ENCODE assay signal across 31 cellular contexts in the genomic region with DNA sequence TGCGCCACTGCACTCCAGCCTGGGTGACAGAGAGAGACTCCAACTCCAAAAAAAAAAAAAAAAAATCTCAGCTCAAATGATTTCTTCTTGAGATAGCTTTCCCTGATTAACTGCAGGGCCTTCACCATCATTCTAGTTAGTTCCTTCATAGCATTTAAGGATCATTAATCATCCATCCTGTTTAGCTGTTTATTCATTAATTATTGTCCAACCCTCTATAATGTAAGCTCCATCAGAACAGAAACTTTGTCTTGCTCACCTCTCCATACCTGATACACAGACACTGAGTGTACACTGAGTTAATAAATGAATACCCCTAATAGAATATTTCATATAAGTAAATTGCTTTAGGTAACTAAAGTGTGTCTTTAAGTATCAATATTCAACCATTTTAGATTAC.
"Had no signal": no experiment of that assay in that cellular context is flagged by ENCODE, and none has a peak within 500 bp of the region (broad histone marks: within the 10 kb centered on the region; RNA-seq: fewer than 3 reads in every experiment).

No MANE protein-coding gene starts in this region.

- H3K9me3 ChIP-seq: adrenal gland, body of pancreas, colonic mucosa had no signal

- H3K4me3 ChIP-seq: adrenal gland, body of pancreas, colonic mucosa had no signal

- ATAC-seq: activated CD4-positive, CD25-positive, alpha-beta regulatory T cell treated with anti-CD3 and anti-CD28 coated beads, Interleukin-2, amount 50 U/mL, for 24 hours; activated CD8-positive, alpha-beta T cell treated with anti-CD3 and anti-CD28 coated beads for 36 hours; activated naive CD8-positive, alpha-beta T cell treated with anti-CD3 and anti-CD28 coated beads, Interleukin-2, amount 50 U/mL, for 24 hours; body of pancreas; esophagus mucosa; T-helper 17 cell had no signal

- H3K4me1 ChIP-seq: adrenal gland, body of pancreas, colonic mucosa had no signal

- DNase-seq: activated B cell treated with CpG ODN at 0.5 μM for 24 hours; activated CD4-positive, alpha-beta T cell treated with anti-CD3 and anti-CD28 coated beads for 48 hours; activated CD4-positive, alpha-beta T cell treated with anti-CD3 and anti-CD28 coated beads, Interleukin-2, amount 50 U/mL, for 1 hour; activated CD4-positive, alpha-beta T cell treated with anti-CD3 and anti-CD28 coated beads, Interleukin-2, amount 50 U/mL, for 48 hours; activated CD8-positive, alpha-beta memory T cell treated with anti-CD3 and anti-CD28 coated beads for 24 hours; activated CD8-positive, alpha-beta T cell treated with anti-CD3 and anti-CD28 coated beads for 36 hours; activated effector memory CD4-positive, alpha-beta T cell treated with Interleukin-2 at 50 U/mL for 16 hours; activated gamma-delta T cell treated with Interleukin-2 at 50 U/mL for 16 hours; activated naive CD4-positive, alpha-beta T cell treated with anti-CD3 and anti-CD28 coated beads for 36 hours; activated naive CD8-positive, alpha-beta T cell treated with anti-CD3 and anti-CD28 coated beads for 36 hours; activated naive CD8-positive, alpha-beta T cell treated with anti-CD3 and anti-CD28 coated beads, Interleukin-2, amount 50 U/mL, for 24 hours; activated T-cell treated with anti-CD3 and anti-CD28 coated beads, Interleukin-2, amount 50 U/mL, for 48 hours; adrenal gland; amygdala; aorta; body of pancreas; caudate nucleus; cerebellar nuclear complex; colonic mucosa; effector CD8-positive, alpha-beta T cell; foreskin fibroblast; head of caudate nucleus; T-helper 1 cell; T-helper 17 cell; T1000; WERI-Rb-1 had no signal

- H3K4me1 Mint-ChIP-seq: activated B cell treated with CpG ODN at 0.5 μM for 24 hours; activated naive CD8-positive, alpha-beta T cell treated with anti-CD3 and anti-CD28 coated beads, Interleukin-2, amount 50 U/mL, for 24 hours had no signal

- H3K4me3 Mint-ChIP-seq: activated B cell treated with CpG ODN at 0.5 μM for 24 hours; activated CD8-positive, alpha-beta T cell treated with anti-CD3 and anti-CD28 coated beads for 36 hours; activated naive CD4-positive, alpha-beta T cell treated with anti-CD3 and anti-CD28 coated beads for 36 hours; activated naive CD4-positive, alpha-beta T cell treated with anti-CD3 and anti-CD28 coated beads, Interleukin-2, amount 50 U/mL, for 24 hours; activated naive CD8-positive, alpha-beta T cell treated with anti-CD3 and anti-CD28 coated beads for 36 hours; activated naive CD8-positive, alpha-beta T cell treated with anti-CD3 and anti-CD28 coated beads, Interleukin-2, amount 50 U/mL, for 24 hours; T-helper 17 cell; T-helper 2 cell treated with Interferon-gamma antibody and Interleukin-4, amounts not matched to agents 5 μg/mL and 100 μg/mL, for 36 hours had no signal

- H3K27me3 Mint-ChIP-seq: activated CD8-positive, alpha-beta T cell treated with anti-CD3 and anti-CD28 coated beads for 36 hours; activated naive CD4-positive, alpha-beta T cell treated with anti-CD3 and anti-CD28 coated beads, Interleukin-2, amount 50 U/mL, for 24 hours; activated naive CD8-positive, alpha-beta T cell treated with anti-CD3 and anti-CD28 coated beads for 36 hours; activated naive CD8-positive, alpha-beta T cell treated with anti-CD3 and anti-CD28 coated beads, Interleukin-2, amount 50 U/mL, for 24 hours; T-helper 17 cell had no signal

- H3K9me3 Mint-ChIP-seq: activated B cell treated with CpG ODN at 0.5 μM for 24 hours; activated CD8-positive, alpha-beta T cell treated with anti-CD3 and anti-CD28 coated beads for 36 hours; activated naive CD4-positive, alpha-beta T cell treated with anti-CD3 and anti-CD28 coated beads for 36 hours; activated naive CD4-positive, alpha-beta T cell treated with anti-CD3 and anti-CD28 coated beads, Interleukin-2, amount 50 U/mL, for 24 hours; activated naive CD8-positive, alpha-beta T cell treated with anti-CD3 and anti-CD28 coated beads for 36 hours; activated naive CD8-positive, alpha-beta T cell treated with anti-CD3 and anti-CD28 coated beads, Interleukin-2, amount 50 U/mL, for 24 hours; T-helper 2 cell treated with Interferon-gamma antibody and Interleukin-4, amounts not matched to agents 5 μg/mL and 100 μg/mL, for 36 hours had no signal

- H3K27ac Mint-ChIP-seq: activated B cell treated with CpG ODN at 0.5 μM for 24 hours; activated CD8-positive, alpha-beta T cell treated with anti-CD3 and anti-CD28 coated beads for 36 hours; activated naive CD4-positive, alpha-beta T cell treated with anti-CD3 and anti-CD28 coated beads for 36 hours; activated naive CD4-positive, alpha-beta T cell treated with anti-CD3 and anti-CD28 coated beads, Interleukin-2, amount 50 U/mL, for 24 hours; activated naive CD8-positive, alpha-beta T cell treated with anti-CD3 and anti-CD28 coated beads for 36 hours; activated naive CD8-positive, alpha-beta T cell treated with anti-CD3 and anti-CD28 coated beads, Interleukin-2, amount 50 U/mL, for 24 hours; T-helper 17 cell had no signal

- H3K36me3 ChIP-seq: adrenal gland, colonic mucosa had no signal

- H3K27ac ChIP-seq: adrenal gland, body of pancreas, colonic mucosa, epithelial cell of prostate, WERI-Rb-1 had no signal
